Comparison of ENCODE assay signal across 34 cellular contexts in genomic region chr5:92976156-92976555, GRCh38.
"Had no signal": no experiment of that assay in that cellular context is flagged by ENCODE, and none has a peak within 500 bp of the region (broad histone marks: within the 10 kb centered on the region; RNA-seq: fewer than 3 reads in every experiment).

No MANE protein-coding gene starts in this region.

- H3K36me3 ChIP-seq: MG63 had no signal

- H3K27me3 ChIP-seq: MG63 had no signal

- DNase-seq: Karpas-422, Kasumi-1, MG63, MM.1S, MV-4-11, NCI-H1048, NCI-H1092, NCI-H1092 treated with DMSO at 0.1 percent for 48 hours, NCI-H1105, NCI-H1105 treated with DMSO at 0.1 percent for 48 hours, NCI-H1417, NCI-H1417 treated with DMSO at 0.1 percent for 48 hours, NCI-H1436, NCI-H1436 treated with DMSO at 0.1 percent for 48 hours, NCI-H146, NCI-H1694, NCI-H1694 treated with DMSO at 0.1 percent for 48 hours, NCI-H187, NCI-H187 treated with DMSO at 0.1 percent for 48 hours, NCI-H1930, NCI-H2029, NCI-H2029 treated with DMSO at 0.1 percent for 48 hours, NCI-H2081, NCI-H2081 treated with DMSO at 0.1 percent for 48 hours, NCI-H2107, NCI-H2171, NCI-H2171 treated with DMSO at 0.1 percent for 48 hours, NCI-H2227 treated with DMSO at 0.1 percent for 48 hours, NCI-H226, NCI-H345, NCI-H446, NCI-H446 treated with DMSO at 0.1 percent for 48 hours, NCI-H510A, NCI-H510A treated with DMSO at 0.1 percent for 48 hours had no signal

- H3K4me3 ChIP-seq: MG63 had no signal
